11 cellular contexts compared by ENCODE assay signal in the genomic region with DNA sequence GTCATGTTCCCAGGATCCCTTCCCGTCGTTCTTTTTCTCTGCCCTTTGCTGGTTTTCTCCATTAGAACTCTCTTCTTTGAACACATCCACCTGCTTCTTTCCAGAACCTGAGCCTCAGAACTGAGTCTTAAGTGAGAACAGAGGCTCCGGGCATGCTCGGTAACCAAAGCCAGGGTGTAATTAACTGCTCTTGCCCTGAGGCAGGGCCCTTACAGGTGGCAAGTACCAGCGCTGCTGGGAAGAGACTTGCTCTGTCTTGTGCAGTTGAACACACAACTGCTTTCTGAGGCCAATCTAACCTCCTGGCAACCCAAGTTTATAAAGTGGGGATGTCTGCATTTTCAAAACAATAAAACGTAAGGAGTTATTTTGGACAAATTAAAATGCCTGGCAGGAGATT. TPM values are rescaled to one million over a fixed set of nuclear protein-coding genes. Genes with fewer than 3 reads are reported as not detected.
DNase-seq lines count a peak whose midpoint lies in the region; ATAC-seq and TF ChIP-seq lines count a peak whose summit lies in the region.
"Had no signal": no experiment of that assay in that cellular context is flagged by ENCODE, and none has a peak within 500 bp of the region (broad histone marks: within the 10 kb centered on the region; RNA-seq: fewer than 3 reads in every experiment).

No MANE protein-coding gene starts in this region.

- no peak overlapping the region for H3K27ac Mint-ChIP-seq in type B pancreatic cell

- H3K9me3 Mint-ChIP-seq in type B pancreatic cell, result no peaks in the 10 kb centered on the region

- peak overlapping the region; percentile 87 for H3K4me3 Mint-ChIP-seq in type B pancreatic cell

- H3K36me3 Mint-ChIP-seq in type B pancreatic cell, result no peaks in the 10 kb centered on the region

- no peak overlapping the region for H3K27ac ChIP-seq in WERI-Rb-1

- H3K36me3 ChIP-seq in WERI-Rb-1, result no peaks in the 10 kb centered on the region

- H3K4me1 Mint-ChIP-seq in type B pancreatic cell (ENCODE audit: unreplicated experiment), result peaks cover 11% of the 10 kb centered on the region

- H3K27me3 ChIP-seq in WERI-Rb-1 (ENCODE audit: insufficient read depth, low read depth, severe bottlenecking), result no peaks in the 10 kb centered on the region

- no peaks in the 10 kb centered on the region for H3K9me3 ChIP-seq in WERI-Rb-1 (ENCODE audit: severe bottlenecking)

- peaks cover 47% of the 10 kb centered on the region for H3K27me3 Mint-ChIP-seq in type B pancreatic cell

- in situ Hi-C loops in G401 (cut with HindIII; ENCODE audit: low sequenced_read_pairs), result no loop called here

- H3K4me3 ChIP-seq in WERI-Rb-1 (ENCODE audit: low read depth, low read length) (peak overlapping the region; percentile 93), iPS-11a (ENCODE audit: low read depth, low read length) (peak overlapping the region; percentile 67)
- H3K4me3 ChIP-seq: K562 had no signal

- ATAC-seq in left ventricle myocardium superior (peak; percentile 32), left cardiac atrium (no peak)

- DNase-seq in left ventricle myocardium superior, result no peak
- no peak for DNase-seq in left cardiac atrium
- DNase-seq in WERI-Rb-1, result peak; percentile 34
- DNase-seq in type B pancreatic cell (ENCODE audit: extremely low spot score, unreplicated experiment), result no peak
- no peak for DNase-seq in epidermal melanocyte (ENCODE audit: insufficient read length, low spot score)
- DNase-seq in EL, result no peak
- no peak for DNase-seq in G401 (ENCODE audit: low spot score)
- DNase-seq: central memory CD4-positive, alpha-beta T cell; OCI-M1 had no signal

- intact Hi-C loops in left ventricle myocardium superior (cut with micrococcal nuclease), result no loop called here
- intact Hi-C loops in left cardiac atrium (cut with DNase I), result no loop called here

- TF ChIP-seq CTCF in WERI-Rb-1 (IDR thresholded peaks at IDR 0.05; ENCODE audit: low read depth, low read length) (no peak), type B pancreatic cell (conservative IDR thresholded peaks at IDR 0.05) (no peak)

RNA-seq across cellular contexts. Expression of gene DEK, which starts 12.3 kb away (rescaled TPM):
- total RNA-seq in left ventricle myocardium superior, result 69.1 TPM
- total RNA-seq in left cardiac atrium, result 10 to 100 TPM; 72.9 to 87.2 TPM
- total RNA-seq in type B pancreatic cell (ENCODE audit: low replicate concordance), result 84.2 and 124 TPM in 2 replicates
- total RNA-seq in G401 (2014; rRNA removed; shearing (Covaris generic)), result 149 and 223 TPM in 2 replicates
